Comparison of ENCODE assay signal across 10 cellular contexts in the genomic region with DNA sequence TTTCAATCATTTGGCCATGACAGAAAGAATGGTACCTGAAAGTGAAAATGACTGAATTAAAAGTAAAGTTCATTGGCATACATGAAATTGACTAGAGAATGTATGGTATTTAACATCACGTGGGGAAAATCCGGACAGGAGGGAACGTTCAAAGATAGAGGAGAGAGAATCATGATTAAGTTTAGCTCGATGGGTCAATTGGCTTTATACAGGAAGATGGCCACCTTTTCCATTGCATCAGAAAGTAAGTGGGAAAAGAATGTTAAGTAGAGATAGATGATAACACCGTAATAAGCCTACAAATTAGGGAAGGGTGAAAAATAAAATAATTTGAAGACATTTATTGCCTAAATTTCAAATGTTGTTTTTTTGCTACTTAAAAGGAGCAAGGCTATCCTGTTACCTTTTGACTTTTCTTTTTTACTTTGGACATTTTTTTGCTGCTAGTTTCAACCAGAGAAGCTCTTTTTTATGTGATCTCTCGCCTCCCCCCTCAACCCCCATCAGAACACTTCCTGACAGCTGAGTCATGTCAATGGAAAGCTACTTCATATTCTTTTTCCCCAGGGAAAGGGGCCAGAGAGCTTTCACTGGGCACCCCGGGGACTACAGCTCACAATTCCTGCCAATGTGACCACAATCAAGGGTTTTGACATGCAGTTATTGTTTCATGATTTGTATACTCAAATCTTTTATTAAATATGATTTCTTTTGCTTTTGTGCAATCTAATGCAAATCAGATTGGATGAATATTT. TPM values are rescaled to one million over a fixed set of nuclear protein-coding genes. Genes with fewer than 3 reads are reported as not detected.
A peak's percentile ranks its signal among the peaks of the same experiment; 100 is the strongest.
DNase-seq lines count a peak whose midpoint lies in the region; ATAC-seq and TF ChIP-seq lines count a peak whose summit lies in the region.
"Had no signal": no experiment of that assay in that cellular context is flagged by ENCODE, and none has a peak within 500 bp of the region (broad histone marks: within the 10 kb centered on the region; RNA-seq: fewer than 3 reads in every experiment).

No MANE protein-coding gene starts in this region.

- H3F3A ChIP-seq in MM.1S (ENCODE audit: insufficient read depth, low read length), result no peaks in the 10 kb centered on the region

- H3K9me3 ChIP-seq in lower lobe of right lung, result no peaks in the 10 kb centered on the region
- H3K9me3 ChIP-seq in MM.1S (replicated peaks; ENCODE audit: insufficient read depth, low read length), result no peaks in the 10 kb centered on the region

- no peak overlapping the region for H3K4me2 ChIP-seq in MM.1S (ENCODE audit: low read depth, low read length)

- ATAC-seq in lower lobe of right lung (peak in 1 of 2 donors; percentile 41), HG02571 (IDR thresholded peaks at IDR 0.05; ENCODE audit: unreplicated experiment) (no peak), GM21390 (IDR thresholded peaks at IDR 0.05; ENCODE audit: unreplicated experiment) (no peak)
- ATAC-seq: T-cell had no signal

- H3K4me3 ChIP-seq in BJ (ENCODE audit: low read depth, low read length), result no peak overlapping the region
- no peak overlapping the region for H3K4me3 ChIP-seq in choroid plexus epithelial cell (ENCODE audit: low read depth, low read length)
- peak overlapping the region; percentile 20 for H3K4me3 ChIP-seq in lower lobe of right lung
- no peak overlapping the region for H3K4me3 ChIP-seq in MM.1S (ENCODE audit: low read length)

- H4K20me1 ChIP-seq in MM.1S (ENCODE audit: insufficient read depth, low read length), result no peaks in the 10 kb centered on the region

- no peaks in the 10 kb centered on the region for H3K9me2 ChIP-seq in MM.1S (replicated peaks; ENCODE audit: insufficient read depth, low read length)

- CTCF ChIA-PET in BJ (lab: Yijun Ruan, JAX), result interaction anchor here (0.6 kb wide), 1 partner anchor 15 kb away, joined by 3 read pairs; no protein-coding TSS in a partner anchor

- DNase-seq in BJ (ENCODE audit: low read depth) (peak; percentile 51), M059J (ENCODE audit: low read depth) (peak; percentile 94), choroid plexus epithelial cell (ENCODE audit: low read depth) (peak; percentile 93), lower lobe of right lung (peak; percentile 25), MM.1S (no peak), mucosa of gallbladder (ENCODE audit: low spot score) (no peak)
- DNase-seq: cortex of kidney, T-cell had no signal

- intact Hi-C loops in lower lobe of right lung (cut with DNase I), result no loop called here

- no peaks in the 10 kb centered on the region for H3K79me2 ChIP-seq in MM.1S (ENCODE audit: low read length)

- POLR2A ChIA-PET in BJ (lab: Charles Lee), result interaction anchor here (0.6 kb wide), 1 partner anchor 32 kb away, joined by 4 read pairs; no protein-coding TSS in a partner anchor

- H3K4me1 ChIP-seq in lower lobe of right lung (no peaks in the 10 kb centered on the region), MM.1S (ENCODE audit: low read length) (no peaks in the 10 kb centered on the region)

- H3K27me3 ChIP-seq in BJ (ENCODE audit: control insufficient read depth, insufficient read depth, low read length) (no peaks in the 10 kb centered on the region), lower lobe of right lung (ENCODE audit: low read depth) (no peaks in the 10 kb centered on the region), MM.1S (replicated peaks; ENCODE audit: insufficient read depth, low read length) (no peaks in the 10 kb centered on the region)

- no peak overlapping the region for H3K9ac ChIP-seq in MM.1S (ENCODE audit: low read length)

- H3K36me3 ChIP-seq in BJ (ENCODE audit: control insufficient read depth, insufficient read depth, low read length) (no peaks in the 10 kb centered on the region), lower lobe of right lung (no peaks in the 10 kb centered on the region), MM.1S (replicated peaks; ENCODE audit: insufficient read depth, low read length) (no peaks in the 10 kb centered on the region)

- TF ChIP-seq CTCF in BJ (IDR thresholded peaks at IDR 0.05; ENCODE audit: insufficient read depth, low read depth, low read length) (no peak), choroid plexus epithelial cell (conservative IDR thresholded peaks at IDR 0.05; ENCODE audit: low read depth, low read length) (no peak), lower lobe of right lung (IDR thresholded peaks at IDR 0.05) (no peak), MM.1S (IDR thresholded peaks at IDR 0.05; ENCODE audit: low read length) (no peak)

- no peak overlapping the region for H3K27ac ChIP-seq in lower lobe of right lung
- H3K27ac ChIP-seq in MM.1S (ENCODE audit: low read length), result no peak overlapping the region

- H2AFZ ChIP-seq in MM.1S (ENCODE audit: low read length), result no peak overlapping the region

RNA-seq across cellular contexts. Expression of a gene that starts 0.8 kb away (rescaled TPM):
- polyA plus RNA-seq in BJ (2011; rRNA removed), result 2.8 and 3.4 TPM in 2 replicates
- polyA minus RNA-seq in BJ (2011; rRNA and poly(A)+ RNA removed), result 3.7 and 9.2 TPM in 2 replicates
- total RNA-seq in M059J (2014; rRNA removed; shearing (Covaris generic)), result 2.7 and 5.2 TPM in 2 replicates
- total RNA-seq in lower lobe of right lung (29.4 TPM), mucosa of gallbladder (9.4 TPM)

Comparison
In these comparisons a context has a peak if more than half of its experiments do, and no peak if none do; other contexts are left out.
1. DNase-seq: peak in BJ (single experiment), M059J (single experiment), choroid plexus epithelial cell (single experiment) and lower lobe of right lung (single experiment); none in MM.1S (single experiment) and mucosa of gallbladder (single experiment).